ENCODE assay signal across 8 cellular contexts in the genomic region with DNA sequence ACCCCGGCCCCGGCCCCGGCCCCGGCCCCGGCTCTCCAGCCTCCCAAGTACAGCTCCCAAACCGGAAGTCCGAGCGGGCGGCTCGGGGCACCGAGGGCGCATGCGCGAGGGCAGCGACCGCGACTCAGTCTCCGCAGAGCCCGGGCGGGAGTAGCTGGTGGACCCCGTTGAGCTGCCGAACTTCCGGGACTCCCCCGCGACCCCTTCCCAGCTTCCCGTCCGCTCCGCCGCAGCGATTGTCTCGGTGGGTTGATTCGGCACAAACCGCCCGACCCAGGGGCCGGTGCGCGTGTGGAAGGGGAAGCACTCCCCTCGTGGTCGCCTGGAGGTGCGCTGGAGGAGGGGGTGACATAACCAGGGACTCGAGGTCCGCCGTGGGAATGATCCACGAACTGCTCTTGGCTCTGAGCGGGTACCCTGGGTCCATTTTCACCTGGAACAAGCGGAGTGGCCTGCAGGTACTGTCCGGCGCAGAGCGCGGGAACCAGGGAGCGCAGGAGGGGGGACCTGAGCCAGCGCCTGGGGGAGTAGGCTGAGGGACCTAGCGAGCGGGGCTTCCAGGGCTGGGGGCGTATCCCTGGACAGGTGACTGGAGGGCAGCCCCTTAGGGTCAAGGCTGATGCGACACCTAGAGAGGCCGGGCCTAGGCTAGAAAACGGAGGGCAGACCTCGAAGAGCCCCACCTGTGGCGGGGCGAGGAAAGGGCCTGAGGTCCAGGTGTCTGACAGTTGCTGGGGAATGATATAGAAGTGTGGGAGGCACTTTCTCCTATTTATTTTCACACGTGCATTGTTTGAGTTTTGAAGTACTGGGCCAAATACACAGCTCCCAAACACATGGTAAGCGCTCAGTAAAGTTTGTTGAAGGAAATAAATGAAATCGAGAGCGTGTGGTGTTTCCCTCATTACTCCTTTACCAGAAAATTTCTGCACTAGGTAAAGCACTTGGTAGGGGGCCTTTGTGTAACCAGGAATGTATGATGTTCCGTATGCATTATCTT. TPM values are rescaled to one million over a fixed set of nuclear protein-coding genes. Genes with fewer than 3 reads are reported as not detected.
DNase-seq lines count a peak whose midpoint lies in the region; ATAC-seq and TF ChIP-seq lines count a peak whose summit lies in the region.

A gene with protein sequence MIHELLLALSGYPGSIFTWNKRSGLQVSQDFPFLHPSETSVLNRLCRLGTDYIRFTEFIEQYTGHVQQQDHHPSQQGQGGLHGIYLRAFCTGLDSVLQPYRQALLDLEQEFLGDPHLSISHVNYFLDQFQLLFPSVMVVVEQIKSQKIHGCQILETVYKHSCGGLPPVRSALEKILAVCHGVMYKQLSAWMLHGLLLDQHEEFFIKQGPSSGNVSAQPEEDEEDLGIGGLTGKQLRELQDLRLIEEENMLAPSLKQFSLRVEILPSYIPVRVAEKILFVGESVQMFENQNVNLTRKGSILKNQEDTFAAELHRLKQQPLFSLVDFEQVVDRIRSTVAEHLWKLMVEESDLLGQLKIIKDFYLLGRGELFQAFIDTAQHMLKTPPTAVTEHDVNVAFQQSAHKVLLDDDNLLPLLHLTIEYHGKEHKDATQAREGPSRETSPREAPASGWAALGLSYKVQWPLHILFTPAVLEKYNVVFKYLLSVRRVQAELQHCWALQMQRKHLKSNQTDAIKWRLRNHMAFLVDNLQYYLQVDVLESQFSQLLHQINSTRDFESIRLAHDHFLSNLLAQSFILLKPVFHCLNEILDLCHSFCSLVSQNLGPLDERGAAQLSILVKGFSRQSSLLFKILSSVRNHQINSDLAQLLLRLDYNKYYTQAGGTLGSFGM (plus strand): TSS at position 127 of the 1,000 bp plus-strand sequence. CDS start 254 bp downstream, at position 381.
A gene (minus strand): TSS at position 69 of the 1,000 bp plus-strand sequence. CDS start 1,130 bp downstream, outside the sequence.

- peaks cover 58% of the 10 kb centered on the region for H3K4me1 Mint-ChIP-seq in activated T-cell treated with anti-CD3 and anti-CD28 coated beads, Interleukin-2, amount 50 U/mL, for 24 hours (ENCODE audit: low read depth)

- peak; percentile 80 for DNase-seq in COR-L47 (lab: John Stamatoyannopoulos, UW)
- peak; percentile 86 for DNase-seq in HuH-7 (ENCODE audit: low spot score)
- peak; percentile 82 for DNase-seq in PC-3
- DNase-seq in activated T-cell treated with anti-CD3 and anti-CD28 coated beads, Interleukin-2, amount 50 U/mL, for 24 hours: peak; percentile 88
- DNase-seq in esophagus squamous epithelium (lab: John Stamatoyannopoulos, UW): no peak
- peak; percentile 86 for DNase-seq in myocyte (ENCODE audit: low read depth)
- peak; percentile 70 to 72 for DNase-seq in stimulated activated CD8-positive, alpha-beta memory T cell treated with anti-CD3 and anti-CD28 coated beads, Interleukin-7, amount 100 ng/mL, for 48 hours (ENCODE audit: extremely low read depth in 1 of 2, low read depth in 1 of 2)

- CTCF ChIA-PET in PC-3 (lab: Charles Lee): no interaction called here

- BruUV-seq in PC-3 (replicated peaks; lab: Mats Ljungman, UMichigan): TSS peak; percentile 59

- H3K36me3 ChIP-seq in PC-3 (ENCODE audit: low read depth, low read length): peaks cover 9% of the 10 kb centered on the region
- H3K36me3 ChIP-seq in esophagus squamous epithelium: peaks cover 0 to 19% (median 4%) of the 10 kb centered on the region in 3 donors

- H3K9me3 ChIP-seq in PC-3 (ENCODE audit: low read length) (no peaks in the 10 kb centered on the region), esophagus squamous epithelium (no peaks in the 10 kb centered on the region)

- 0 out of 2 replicates have a peak, but pooled peaks cover 3% of the 10 kb centered on the region for H4K20me1 ChIP-seq in PC-3 (ENCODE audit: low read length)

- H3K4me3 ChIP-seq in PC-3 (ENCODE audit: low read length) (peak within 1 kb of the TSS; percentile 74), esophagus squamous epithelium (peak within 1 kb of the TSS; percentile 79 to 95 (median 89))

- H3K4me3 Mint-ChIP-seq in activated T-cell treated with anti-CD3 and anti-CD28 coated beads, Interleukin-2, amount 50 U/mL, for 24 hours: peak within 1 kb of the TSS; percentile 92

- peak within 1 kb of the TSS; percentile 94 for H3K27ac Mint-ChIP-seq in activated T-cell treated with anti-CD3 and anti-CD28 coated beads, Interleukin-2, amount 50 U/mL, for 24 hours

- H3K9ac ChIP-seq in PC-3 (ENCODE audit: low read length): peak within 1 kb of the TSS; percentile 78

- peak within 1 kb of the TSS; percentile 94 for H2AFZ ChIP-seq in PC-3 (ENCODE audit: low read length)

- 7 to 9% methylated on average over 11 to 13 of the region's 66 CpGs for WGBS in esophagus squamous epithelium, 2 donors

- TF ChIP-seq POLR2A in esophagus squamous epithelium (IDR thresholded peaks at IDR 0.05): peak in 1 of 4 donors; percentile 20

- peaks cover 81% of the 10 kb centered on the region for H3K36me3 Mint-ChIP-seq in activated T-cell treated with anti-CD3 and anti-CD28 coated beads, Interleukin-2, amount 50 U/mL, for 24 hours (ENCODE audit: low read depth)

- H3K4me1 ChIP-seq in PC-3 (ENCODE audit: insufficient read depth, low read length): peaks cover 18% of the 10 kb centered on the region; the same call in 1 of the 2 replicates
- H3K4me1 ChIP-seq in esophagus squamous epithelium: peaks cover 15 to 46% (median 21%) of the 10 kb centered on the region in 3 donors

- no peaks in the 10 kb centered on the region for H3F3A ChIP-seq in PC-3 (ENCODE audit: low read length, unreplicated experiment)

- H3K79me2 ChIP-seq in PC-3 (ENCODE audit: low read length): peaks cover 48% of the 10 kb centered on the region

- H3K27me3 ChIP-seq in PC-3 (ENCODE audit: low read length): no peaks in the 10 kb centered on the region
- no peaks in the 10 kb centered on the region for H3K27me3 ChIP-seq in esophagus squamous epithelium

- peaks cover 22% of the 10 kb centered on the region for H3K9me3 Mint-ChIP-seq in activated T-cell treated with anti-CD3 and anti-CD28 coated beads, Interleukin-2, amount 50 U/mL, for 24 hours

- H3K27ac ChIP-seq in PC-3 (ENCODE audit: low read length) (no peak within 1 kb of the TSS), esophagus squamous epithelium (peak within 1 kb of the TSS; percentile 78 to 90 (median 83))

- peak; percentile 59 for TF ChIP-seq CTCF in PC-3 (conservative IDR thresholded peaks at IDR 0.05; ENCODE audit: low read depth, low read length)
- TF ChIP-seq CTCF in esophagus squamous epithelium (IDR thresholded peaks at IDR 0.05): peak in 5 of 6 experiments; percentile 4 to 40 (median 18)

- POLR2A ChIA-PET in PC-3 (lab: Charles Lee; ENCODE audit: unreplicated experiment): interaction anchor here (0.6 to 0.7 kb wide), 3 partner anchors 24 to 1030 kb away, joined by 3 to 7 read pairs (median 4); no protein-coding TSS in a partner anchor

- ATAC-seq in GM21367 (IDR thresholded peaks at IDR 0.05; ENCODE audit: unreplicated experiment) (peak; percentile 52), PC-3 (peak; percentile 90)

- H3K4me2 ChIP-seq in PC-3 (ENCODE audit: low read length): peak within 1 kb of the TSS; percentile 90

- H3K27me3 Mint-ChIP-seq in activated T-cell treated with anti-CD3 and anti-CD28 coated beads, Interleukin-2, amount 50 U/mL, for 24 hours: no peaks in the 10 kb centered on the region

- H3K9me2 ChIP-seq in PC-3 (replicated peaks; ENCODE audit: low read length): no peaks in the 10 kb centered on the region

- intact Hi-C loops in PC-3 (cut with micrococcal nuclease) (no loop called here), esophagus squamous epithelium (cut with DNase I) (no loop called here)

RNA-seq across cellular contexts. Expression of the first gene that starts in this region (rescaled TPM):
- total RNA-seq in PC-3 (2014; rRNA removed) (29.7 and 40.6 TPM in 2 replicates), esophagus squamous epithelium (10 to 100 TPM; 12.7 to 21.2 (median 20.8) TPM), myocyte (8.2 and 11.7 TPM in 2 replicates)
- 8.9 TPM for polyA plus RNA-seq in myocyte (2012)

RNA-seq across cellular contexts. Expression of the second gene that starts in this region (rescaled TPM):
- total RNA-seq in PC-3 (2014; rRNA removed) (16.8 and 28.0 TPM in 2 replicates), esophagus squamous epithelium (10 to 100 TPM; 11.1 to 30.4 (median 19.1) TPM), myocyte (22.7 and 26.2 TPM in 2 replicates)
- polyA plus RNA-seq in myocyte (2012): 10.6 TPM
